In genomic region chr15:48507416-48508065, GRCh38 we compare ENCODE assay signal across 8 cellular contexts.
DNase-seq lines count a peak whose midpoint lies in the region; ATAC-seq and TF ChIP-seq lines count a peak whose summit lies in the region.

No MANE protein-coding gene starts in this region.

- no peaks in the 10 kb centered on the region for H4K20me1 ChIP-seq in MM.1S (ENCODE audit: insufficient read depth, low read length)

- no peak overlapping the region for H3K27ac Mint-ChIP-seq in stimulated activated naive CD8-positive, alpha-beta T cell treated with anti-CD3 and anti-CD28 coated beads, Interleukin-15, amount 100 ng/mL, for 72 hours

- H3K9me3 Mint-ChIP-seq in stimulated activated naive CD8-positive, alpha-beta T cell treated with anti-CD3 and anti-CD28 coated beads, Interleukin-15, amount 100 ng/mL, for 72 hours: no peaks in the 10 kb centered on the region

- no peaks in the 10 kb centered on the region for H3K27me3 Mint-ChIP-seq in stimulated activated naive CD8-positive, alpha-beta T cell treated with anti-CD3 and anti-CD28 coated beads, Interleukin-15, amount 100 ng/mL, for 72 hours

- H3K36me3 ChIP-seq in H7 (replicated peaks; ENCODE audit: control insufficient read depth, insufficient read depth, low read length): no peaks in the 10 kb centered on the region
- no peaks in the 10 kb centered on the region for H3K36me3 ChIP-seq in MM.1S (replicated peaks; ENCODE audit: insufficient read depth, low read length)

- H2AFZ ChIP-seq in MM.1S (ENCODE audit: low read length): no peak overlapping the region

- no peaks in the 10 kb centered on the region for H3K9me3 ChIP-seq in MM.1S (replicated peaks; ENCODE audit: insufficient read depth, low read length)

- H3K79me2 ChIP-seq in MM.1S (ENCODE audit: low read length): no peaks in the 10 kb centered on the region

- no peaks in the 10 kb centered on the region for H3K4me1 Mint-ChIP-seq in stimulated activated naive CD8-positive, alpha-beta T cell treated with anti-CD3 and anti-CD28 coated beads, Interleukin-15, amount 100 ng/mL, for 72 hours

- no peaks in the 10 kb centered on the region for H3K4me1 ChIP-seq in MM.1S (ENCODE audit: low read length)

- H3K27me3 ChIP-seq in H7 (ENCODE audit: control insufficient read depth, insufficient read depth, low read length) (no peaks in the 10 kb centered on the region), MM.1S (replicated peaks; ENCODE audit: insufficient read depth, low read length) (no peaks in the 10 kb centered on the region)

- no peak overlapping the region for H3K27ac ChIP-seq in MM.1S (ENCODE audit: low read length)

- in situ Hi-C loops in G401 (cut with HindIII; ENCODE audit: low sequenced_read_pairs): no loop called here

- no peak overlapping the region for H3K4me3 Mint-ChIP-seq in stimulated activated naive CD8-positive, alpha-beta T cell treated with anti-CD3 and anti-CD28 coated beads, Interleukin-15, amount 100 ng/mL, for 72 hours

- no peak overlapping the region for H3K4me2 ChIP-seq in MM.1S (ENCODE audit: low read depth, low read length)

- no peak overlapping the region for H3K4me3 ChIP-seq in H7 (ENCODE audit: insufficient read depth, low read depth, low read length)
- H3K4me3 ChIP-seq in MM.1S (ENCODE audit: low read length): no peak overlapping the region

- no peak overlapping the region for H3K9ac ChIP-seq in MM.1S (ENCODE audit: low read length)

- ATAC-seq in stimulated activated naive CD8-positive, alpha-beta T cell treated with anti-CD3 and anti-CD28 coated beads, Interleukin-15, amount 100 ng/mL, for 72 hours: peak; percentile 55

- TF ChIP-seq CTCF in MM.1S (IDR thresholded peaks at IDR 0.05; ENCODE audit: low read length): peak; percentile 72

- H3F3A ChIP-seq in MM.1S (ENCODE audit: insufficient read depth, low read length): no peaks in the 10 kb centered on the region

- H3K9me2 ChIP-seq in MM.1S (replicated peaks; ENCODE audit: insufficient read depth, low read length): no peaks in the 10 kb centered on the region

- DNase-seq in A172 (ENCODE audit: low spot score) (peak; percentile 55), G401 (ENCODE audit: low spot score) (peak; percentile 26), H7 (peak; percentile 33), MM.1S (peak; percentile 54), amniotic epithelial cell (ENCODE audit: low read depth) (peak; percentile 75), iPS DF 19.7 (ENCODE audit: low read depth, low spot score) (peak; percentile 7), activated gamma-delta T cell treated with Interleukin-2 at 50 U/mL for 16 hours (no peak)
- DNase-seq in stimulated activated naive CD8-positive, alpha-beta T cell treated with anti-CD3 and anti-CD28 coated beads, Interleukin-15, amount 100 ng/mL, for 72 hours: peak in 1 of 2 donors; percentile 1
